In the genomic region with DNA sequence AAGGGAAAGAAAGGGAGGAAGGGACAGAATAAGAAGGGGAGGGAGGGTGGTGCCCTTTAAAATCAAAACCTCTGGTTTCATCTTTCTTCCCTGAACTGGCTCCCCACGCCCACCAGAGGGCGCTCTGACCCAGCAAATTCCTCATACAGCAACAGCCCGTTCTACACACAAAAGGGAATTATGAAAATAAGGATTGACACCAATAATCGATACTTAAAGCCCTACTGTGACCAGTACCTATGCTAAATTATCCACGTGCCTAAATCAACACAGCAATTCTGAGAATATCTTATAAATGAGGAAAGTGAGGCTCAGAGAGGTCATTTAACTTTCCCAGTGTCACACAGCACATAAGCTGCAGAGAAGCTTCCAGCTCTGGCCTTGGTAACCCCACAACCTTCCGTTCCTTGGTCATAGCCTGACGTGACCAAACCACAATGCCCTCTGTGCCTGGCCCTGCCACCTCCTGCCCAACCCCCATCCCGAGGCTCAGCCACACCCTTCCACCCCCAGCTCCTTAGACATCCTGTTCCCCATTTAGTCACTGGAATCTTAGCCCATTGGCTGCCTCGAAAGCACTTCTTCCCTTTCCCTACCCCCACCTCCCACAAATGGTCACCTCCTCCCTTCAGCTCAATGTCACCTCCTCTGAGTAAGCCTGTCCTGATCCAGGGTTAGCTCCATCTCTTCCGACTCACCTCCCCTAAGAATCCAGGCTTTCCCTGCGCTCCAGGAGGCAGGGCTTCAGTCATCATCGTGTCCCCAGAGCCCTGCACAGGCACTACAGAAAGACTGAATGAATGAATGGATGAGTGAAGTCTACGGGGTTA, we compare ENCODE assay signal across 8 cellular contexts. TPM values are rescaled to one million over a fixed set of nuclear protein-coding genes. Genes with fewer than 3 reads are reported as not detected.
DNase-seq lines count a peak whose midpoint lies in the region; ATAC-seq and TF ChIP-seq lines count a peak whose summit lies in the region.

No MANE protein-coding gene starts in this region.

- H3K4me1 Mint-ChIP-seq in activated naive CD4-positive, alpha-beta T cell treated with anti-CD3 and anti-CD28 coated beads, Interleukin-2, amount 50 U/mL, for 24 hours = peaks cover 28% of the 10 kb centered on the region

- intact Hi-C loops in head of caudate nucleus (cut with DNase I) = loop anchor here (10.0 kb wide), 1 partner anchor 135 kb away; the partner anchor contains the start of gene DACT3

- H3K27me3 Mint-ChIP-seq in activated naive CD4-positive, alpha-beta T cell treated with anti-CD3 and anti-CD28 coated beads, Interleukin-2, amount 50 U/mL, for 24 hours = no peaks in the 10 kb centered on the region

- no peaks in the 10 kb centered on the region for H3K9me3 Mint-ChIP-seq in activated naive CD4-positive, alpha-beta T cell treated with anti-CD3 and anti-CD28 coated beads, Interleukin-2, amount 50 U/mL, for 24 hours

- H3K27ac Mint-ChIP-seq in activated naive CD4-positive, alpha-beta T cell treated with anti-CD3 and anti-CD28 coated beads, Interleukin-2, amount 50 U/mL, for 24 hours = peak overlapping the region; percentile 57

- DNase-seq in Daoy (ENCODE audit: low read depth) (peak; percentile 68), SKM-1 (lab: John Stamatoyannopoulos, UW; ENCODE audit: unreplicated experiment) (peak; percentile 75), head of caudate nucleus (peak; percentile 51 to 91 (median 79)), retina (peak; percentile 79), cerebellar nuclear complex (lab: John Stamatoyannopoulos, UW) (no peak)

- H3K36me3 Mint-ChIP-seq in activated naive CD4-positive, alpha-beta T cell treated with anti-CD3 and anti-CD28 coated beads, Interleukin-2, amount 50 U/mL, for 24 hours = no peaks in the 10 kb centered on the region

- TF ChIP-seq CTCF in LNCAP (IDR thresholded peaks at IDR 0.05) = peak; percentile 73

- no peak overlapping the region for H3K4me3 Mint-ChIP-seq in activated naive CD4-positive, alpha-beta T cell treated with anti-CD3 and anti-CD28 coated beads, Interleukin-2, amount 50 U/mL, for 24 hours

- no peak for ATAC-seq in HG02759 (IDR thresholded peaks at IDR 0.05; ENCODE audit: unreplicated experiment)

RNA-seq across cellular contexts. Expression of gene PNMA8B, which starts 34.2 kb away (rescaled TPM):
- 0.06 and 0.48 TPM in 2 replicates for total RNA-seq in Daoy (2014; rRNA removed; shearing (Covaris generic))

RNA-seq across cellular contexts. Expression of gene PNMA8A, which starts 58.5 kb away (rescaled TPM):
- total RNA-seq in Daoy (2014; rRNA removed; shearing (Covaris generic)) = 4.4 and 4.6 TPM in 2 replicates

Comparison
In these comparisons a context has a peak if more than half of its experiments do, and no peak if none do; other contexts are left out.
1. DNase-seq: peak in Daoy (single experiment), SKM-1 (single experiment), head of caudate nucleus (42 of 42) and retina (single experiment); none in cerebellar nuclear complex (0 of 2).